Comparison of ENCODE assay signal across 28 cellular contexts in genomic region chr6:37010402-37010892, GRCh38. TPM values are rescaled to one million over a fixed set of nuclear protein-coding genes. Genes with fewer than 3 reads are reported as not detected.
"Had no signal": no experiment of that assay in that cellular context is flagged by ENCODE, and none has a peak within 500 bp of the region (broad histone marks: within the 10 kb centered on the region; RNA-seq: fewer than 3 reads in every experiment).

No MANE protein-coding gene starts in this region.

- H3K4me3 ChIP-seq: breast epithelium, esophagus squamous epithelium, neural progenitor cell, thoracic aorta, uterus had no signal

- H3K9me3 ChIP-seq: breast epithelium, esophagus squamous epithelium, spleen, thoracic aorta, uterus had no signal

- H3K4me1 Mint-ChIP-seq: neural progenitor cell had no signal

- H3K36me3 ChIP-seq: breast epithelium, esophagus squamous epithelium, neural progenitor cell, thoracic aorta, uterus, WERI-Rb-1 had no signal

- H3K4me3 Mint-ChIP-seq: activated CD4-positive, alpha-beta memory T cell treated with anti-CD3 and anti-CD28 coated beads for 36 hours; activated CD4-positive, alpha-beta T cell treated with anti-CD3 and anti-CD28 coated beads, Interleukin-2, amount 10 ng/mL, durations not matched to agents 24 days and 14 days; activated T-cell treated with anti-CD3 and anti-CD28 coated beads, Interleukin-2, amount 50 U/mL, for 24 hours; natural killer cell; neural progenitor cell; stimulated activated naive CD8-positive, alpha-beta T cell treated with anti-CD3 and anti-CD28 coated beads, Interleukin-15, Interleukin-2, amounts not matched to agents 100 ng/mL and 50 ng/mL, for 24 hours; T-helper 17 cell; type B pancreatic cell had no signal

- H3K27me3 Mint-ChIP-seq: activated CD4-positive, alpha-beta memory T cell treated with anti-CD3 and anti-CD28 coated beads for 36 hours; activated CD4-positive, alpha-beta T cell treated with anti-CD3 and anti-CD28 coated beads, Interleukin-2, amount 10 ng/mL, durations not matched to agents 24 days and 14 days; activated T-cell treated with anti-CD3 and anti-CD28 coated beads, Interleukin-2, amount 50 U/mL, for 24 hours; stimulated activated naive CD8-positive, alpha-beta T cell treated with anti-CD3 and anti-CD28 coated beads, Interleukin-15, Interleukin-2, amounts not matched to agents 100 ng/mL and 50 ng/mL, for 24 hours; T-helper 17 cell; type B pancreatic cell had no signal

- H3K4me2 ChIP-seq: neural progenitor cell had no signal

- H3K27me3 ChIP-seq: breast epithelium, esophagus squamous epithelium, neural progenitor cell, spleen, uterus had no signal

- H3K27ac ChIP-seq: breast epithelium, epithelial cell of prostate, esophagus squamous epithelium, neural progenitor cell, thoracic aorta, uterus, WERI-Rb-1 had no signal

- H2AFZ ChIP-seq: neural progenitor cell had no signal

- DNase-seq: activated CD4-positive, alpha-beta memory T cell treated with anti-CD3 and anti-CD28 coated beads for 36 hours; activated CD4-positive, alpha-beta T cell treated with anti-CD3 and anti-CD28 coated beads, Interleukin-2, amount 10 ng/mL, durations not matched to agents 24 days and 14 days; activated CD4-positive, CD25-positive, alpha-beta regulatory T cell treated with anti-CD3 and anti-CD28 coated beads, Interleukin-2, amount 50 U/mL, for 72 hours; activated CD8-positive, alpha-beta memory T cell treated with anti-CD3 and anti-CD28 coated beads, Interleukin-2, amount 50 U/mL, for 4 hours; activated naive CD4-positive, alpha-beta T cell; activated T-cell treated with anti-CD3 and anti-CD28 coated beads, Interleukin-2, amount 50 U/mL, for 24 hours; central memory CD4-positive, alpha-beta T cell; effector CD4-positive, alpha-beta T cell; esophagus squamous epithelium; foreskin melanocyte; islet precursor cell; left cardiac atrium; left ventricle myocardium superior; natural killer cell; right cardiac atrium; spleen; T-helper 17 cell; T1000; uterus; WERI-Rb-1 had no signal

- H3K4me1 ChIP-seq: breast epithelium, neural progenitor cell, uterus had no signal

- ATAC-seq: activated naive CD4-positive, alpha-beta T cell treated with anti-CD3 and anti-CD28 coated beads, Interleukin-2, amount 50 U/mL, for 72 hours; left cardiac atrium; left ventricle myocardium superior; natural killer cell; right cardiac atrium; T-helper 17 cell had no signal

- H3K9me3 Mint-ChIP-seq: activated CD4-positive, alpha-beta memory T cell treated with anti-CD3 and anti-CD28 coated beads for 36 hours; activated CD4-positive, alpha-beta T cell treated with anti-CD3 and anti-CD28 coated beads, Interleukin-2, amount 10 ng/mL, durations not matched to agents 24 days and 14 days; activated naive CD4-positive, alpha-beta T cell treated with anti-CD3 and anti-CD28 coated beads, Interleukin-2, amount 50 U/mL, for 72 hours; activated T-cell treated with anti-CD3 and anti-CD28 coated beads, Interleukin-2, amount 50 U/mL, for 24 hours; natural killer cell; neural progenitor cell; stimulated activated naive CD8-positive, alpha-beta T cell treated with anti-CD3 and anti-CD28 coated beads, Interleukin-15, Interleukin-2, amounts not matched to agents 100 ng/mL and 50 ng/mL, for 24 hours; type B pancreatic cell had no signal

- H3K36me3 Mint-ChIP-seq: activated CD4-positive, alpha-beta memory T cell treated with anti-CD3 and anti-CD28 coated beads for 36 hours; activated naive CD4-positive, alpha-beta T cell treated with anti-CD3 and anti-CD28 coated beads, Interleukin-2, amount 50 U/mL, for 72 hours; natural killer cell; neural progenitor cell; type B pancreatic cell had no signal

- H3K27ac Mint-ChIP-seq: activated CD4-positive, alpha-beta memory T cell treated with anti-CD3 and anti-CD28 coated beads for 36 hours; activated CD4-positive, alpha-beta T cell treated with anti-CD3 and anti-CD28 coated beads, Interleukin-2, amount 10 ng/mL, durations not matched to agents 24 days and 14 days; activated naive CD4-positive, alpha-beta T cell treated with anti-CD3 and anti-CD28 coated beads, Interleukin-2, amount 50 U/mL, for 72 hours; activated T-cell treated with anti-CD3 and anti-CD28 coated beads, Interleukin-2, amount 50 U/mL, for 24 hours; natural killer cell; neural progenitor cell; stimulated activated naive CD8-positive, alpha-beta T cell treated with anti-CD3 and anti-CD28 coated beads, Interleukin-15, Interleukin-2, amounts not matched to agents 100 ng/mL and 50 ng/mL, for 24 hours; T-helper 17 cell; type B pancreatic cell had no signal

- H3K9ac ChIP-seq: neural progenitor cell had no signal

RNA-seq across cellular contexts. Expression of gene FGD2, which starts 5.0 kb away (rescaled TPM):
- total RNA-seq: lung microvascular endothelial cell had no signal

RNA-seq across cellular contexts. Expression of gene PI16, which starts 55.9 kb away (rescaled TPM):
- total RNA-seq: activated CD4-positive, alpha-beta T cell treated with anti-CD3 and anti-CD28 coated beads, Interleukin-2, amount 10 ng/mL, durations not matched to agents 24 days and 14 days; lung microvascular endothelial cell had no signal
